32 cellular contexts compared by ENCODE assay signal in the genomic region with DNA sequence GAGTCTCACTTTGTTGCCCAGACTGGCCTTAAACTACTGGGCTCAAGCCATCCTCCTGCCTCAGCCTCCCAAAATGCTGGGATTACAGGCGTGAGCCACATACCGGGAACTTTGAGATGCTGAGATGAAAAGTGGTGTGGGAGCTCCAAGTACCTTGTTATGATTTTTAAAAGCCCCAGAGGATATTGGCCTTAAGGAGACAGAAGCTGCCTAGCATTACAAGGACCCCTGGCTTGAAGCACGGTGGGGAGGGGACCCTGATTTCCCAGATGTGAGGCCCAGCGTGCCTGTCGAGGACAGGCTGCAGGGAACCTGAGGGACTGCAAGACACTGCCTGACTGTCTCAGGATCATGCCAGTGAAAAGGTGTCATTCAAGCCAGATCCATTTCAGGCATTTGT.
"Had no signal": no experiment of that assay in that cellular context is flagged by ENCODE, and none has a peak within 500 bp of the region (broad histone marks: within the 10 kb centered on the region; RNA-seq: fewer than 3 reads in every experiment).

No MANE protein-coding gene starts in this region.

- H3K36me3 Mint-ChIP-seq: natural killer cell; neural progenitor cell; stimulated activated memory B cell treated with anti-CD40 and anti-IgM and Interleukin-4, amounts not matched to agents 10 μg/mL and 1 μg/mL and 100 μg/mL, for 72 hours; type B pancreatic cell had no signal

- H3K27me3 Mint-ChIP-seq: naive thymus-derived CD4-positive, alpha-beta T cell; progenitor cell of endocrine pancreas; stimulated activated memory B cell treated with anti-CD40 and anti-IgM and Interleukin-4, amounts not matched to agents 10 μg/mL and 1 μg/mL and 100 μg/mL, for 72 hours; stimulated activated naive CD8-positive, alpha-beta T cell treated with anti-CD3 and anti-CD28 coated beads, Interleukin-15, amount 100 ng/mL, for 72 hours; type B pancreatic cell had no signal

- H3K79me2 ChIP-seq: parathyroid adenoma had no signal

- H3K4me3 Mint-ChIP-seq: naive thymus-derived CD4-positive, alpha-beta T cell; natural killer cell; nephron; neural progenitor cell; stimulated activated memory B cell treated with anti-CD40 and anti-IgM and Interleukin-4, amounts not matched to agents 10 μg/mL and 1 μg/mL and 100 μg/mL, for 72 hours; stimulated activated naive CD8-positive, alpha-beta T cell treated with anti-CD3 and anti-CD28 coated beads, Interleukin-15, amount 100 ng/mL, for 72 hours; type B pancreatic cell had no signal

- H3K4me1 ChIP-seq: parathyroid adenoma, psoas muscle, suprapubic skin, testis, tibial artery, transverse colon, upper lobe of right lung, uterus had no signal

- H3K27ac Mint-ChIP-seq: naive thymus-derived CD4-positive, alpha-beta T cell; natural killer cell; nephron; neural progenitor cell; progenitor cell of endocrine pancreas; stimulated activated memory B cell treated with anti-CD40 and anti-IgM and Interleukin-4, amounts not matched to agents 10 μg/mL and 1 μg/mL and 100 μg/mL, for 72 hours; stimulated activated naive CD8-positive, alpha-beta T cell treated with anti-CD3 and anti-CD28 coated beads, Interleukin-15, amount 100 ng/mL, for 72 hours; type B pancreatic cell had no signal

- H3K27ac ChIP-seq: neural progenitor cell, neutrophil, ovary, parathyroid adenoma, psoas muscle, skin epidermis, spleen, suprapubic skin, testis, tibial artery, transverse colon, upper lobe of right lung, uterus had no signal

- H3K4me3 ChIP-seq: neural progenitor cell, ovary, psoas muscle, skin epidermis, smooth muscle cell, spleen, suprapubic skin, testis, tibial artery, transverse colon, upper lobe of right lung, uterus had no signal

- ATAC-seq: naive thymus-derived CD4-positive, alpha-beta T cell; natural killer cell; psoas muscle; right cardiac atrium; stimulated activated memory B cell treated with anti-CD40 and anti-IgM and Interleukin-4, amounts not matched to agents 10 μg/mL and 1 μg/mL and 100 μg/mL, for 72 hours; stimulated activated naive CD8-positive, alpha-beta T cell treated with anti-CD3 and anti-CD28 coated beads, Interleukin-15, amount 100 ng/mL, for 72 hours; stimulated activated naive CD8-positive, alpha-beta T cell treated with anti-CD3 and anti-CD28 coated beads, Interleukin-15, Interleukin-2, amounts not matched to agents 100 U/mL and 50 U/mL, for 24 hours; upper lobe of right lung had no signal

- H3K9ac ChIP-seq: neural progenitor cell, parathyroid adenoma had no signal

- H3K9me3 ChIP-seq: neutrophil, ovary, psoas muscle, spleen, suprapubic skin, testis, tibial artery, transverse colon, upper lobe of right lung, uterus had no signal

- H2AFZ ChIP-seq: neural progenitor cell, parathyroid adenoma had no signal

- H3K4me2 ChIP-seq: neural progenitor cell, smooth muscle cell had no signal

- DNase-seq: naive thymus-derived CD4-positive, alpha-beta T cell; natural killer cell; nucleus accumbens; ovary; posterior cingulate gyrus; psoas muscle; right cardiac atrium; spleen; stimulated activated CD4-positive, alpha-beta T cell treated with anti-CD3 and anti-CD28 coated beads, Interleukin-12 subunit alpha, Interleukin-12 subunit beta, amount 100 ng/mL, for 4 hours; stimulated activated CD4-positive, alpha-beta T cell treated with anti-CD3 and anti-CD28 coated beads, Interleukin-1b, Interleukin-23, amount 100 ng/mL, for 48 hours; stimulated activated CD4-positive, alpha-beta T cell treated with anti-CD3 and anti-CD28 coated beads, Interleukin-4, amount 100 ng/mL, for 1 hour; stimulated activated CD4-positive, alpha-beta T cell treated with anti-CD3 and anti-CD28 coated beads, Interleukin-4, amount 100 ng/mL, for 4 hours; stimulated activated CD8-positive, alpha-beta memory T cell treated with anti-CD3 and anti-CD28 coated beads, Interleukin-4, amount 100 ng/mL, for 48 hours; stimulated activated naive CD4-positive, alpha-beta T cell; stimulated activated naive CD8-positive, alpha-beta T cell treated with anti-CD3 and anti-CD28 coated beads, Interleukin-15, amount 100 ng/mL, for 72 hours; stimulated activated naive CD8-positive, alpha-beta T cell treated with anti-CD3 and anti-CD28 coated beads, Interleukin-15, Interleukin-2, amounts not matched to agents 100 U/mL and 50 U/mL, for 24 hours; substantia nigra; testis; tibial artery; transverse colon; upper lobe of right lung; uterus had no signal

- H3K9me3 Mint-ChIP-seq: natural killer cell; nephron; neural progenitor cell; stimulated activated memory B cell treated with anti-CD40 and anti-IgM and Interleukin-4, amounts not matched to agents 10 μg/mL and 1 μg/mL and 100 μg/mL, for 72 hours; stimulated activated naive CD8-positive, alpha-beta T cell treated with anti-CD3 and anti-CD28 coated beads, Interleukin-15, amount 100 ng/mL, for 72 hours; type B pancreatic cell had no signal

- H3K36me3 ChIP-seq: neural progenitor cell, neutrophil, ovary, spleen, suprapubic skin, tibial artery, transverse colon, upper lobe of right lung, uterus had no signal

- H3K27me3 ChIP-seq: neural progenitor cell, neutrophil, ovary, spleen, suprapubic skin, testis, tibial artery, transverse colon, upper lobe of right lung, uterus had no signal
